16 cellular contexts compared by ENCODE assay signal in the genomic region with DNA sequence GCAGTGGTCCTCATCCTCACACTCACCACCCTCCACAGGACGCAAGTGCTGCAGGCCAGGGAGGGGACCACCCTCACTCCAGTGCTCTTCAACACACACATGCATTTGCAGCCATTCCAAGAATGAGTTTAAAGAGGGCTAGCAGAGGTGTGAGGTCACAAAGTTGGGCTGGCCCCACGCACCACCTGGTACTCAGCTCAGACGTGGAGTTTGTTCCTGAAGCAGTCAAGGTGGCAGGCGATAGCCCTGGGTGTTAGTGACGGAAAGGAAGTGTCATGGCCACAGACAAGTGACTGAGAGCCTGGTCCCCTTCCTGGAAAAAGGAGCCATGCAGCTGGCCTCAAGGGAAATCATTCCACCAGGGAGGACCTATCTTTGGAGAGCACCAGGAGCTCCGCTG.
A peak's percentile ranks its signal among the peaks of the same experiment; 100 is the strongest.
DNase-seq lines count a peak whose midpoint lies in the region; ATAC-seq and TF ChIP-seq lines count a peak whose summit lies in the region.
"Had no signal": no experiment of that assay in that cellular context is flagged by ENCODE, and none has a peak within 500 bp of the region (broad histone marks: within the 10 kb centered on the region; RNA-seq: fewer than 3 reads in every experiment).

No MANE protein-coding gene starts in this region.

- no peak overlapping the region for H2BK12ac ChIP-seq in H9 (ENCODE audit: insufficient read length, low read depth, low read length)

- H3T11ph ChIP-seq in H9 (ENCODE audit: low read length) = no peak overlapping the region

- H3K9me3 Mint-ChIP-seq in stimulated activated naive CD8-positive, alpha-beta T cell treated with anti-CD3 and anti-CD28 coated beads, Interleukin-15, amount 100 ng/mL, for 72 hours = no peaks in the 10 kb centered on the region
- H3K9me3 Mint-ChIP-seq in stimulated activated naive B cell treated with anti-CD40 and anti-IgM and Interleukin-4, amounts not matched to agents 10 μg/mL and 1 μg/mL and 100 μg/mL, for 72 hours = no peaks in the 10 kb centered on the region
- no peaks in the 10 kb centered on the region for H3K9me3 Mint-ChIP-seq in H9
- H3K9me3 Mint-ChIP-seq: CD8-positive, alpha-beta T cell; HFFc6 had no signal

- no peaks in the 10 kb centered on the region; the same call in 1 of the 2 replicates for H3K4me1 ChIP-seq in H9 (ENCODE audit: insufficient read depth, low read length)

- no peak overlapping the region for H4K91ac ChIP-seq in H9 (ENCODE audit: insufficient read length, low read depth, low read length)

- no peak overlapping the region for H2BK120ac ChIP-seq in H9 (ENCODE audit: low read depth, low read length, poor library complexity, severe bottlenecking)

- H3K79me1 ChIP-seq in H9 (ENCODE audit: insufficient read depth, low read depth, low read length, poor library complexity, severe bottlenecking) = no peaks in the 10 kb centered on the region

- DNase-seq in stimulated activated naive CD8-positive, alpha-beta T cell treated with anti-CD3 and anti-CD28 coated beads, Interleukin-15, amount 100 ng/mL, for 72 hours = no peak
- DNase-seq in stimulated activated naive CD8-positive, alpha-beta T cell treated with anti-CD3 and anti-CD28 coated beads, Interleukin-15, Interleukin-2, amounts not matched to agents 100 U/mL and 50 U/mL, for 24 hours = no peak
- DNase-seq in left lobe of liver (ENCODE audit: low spot score) = peak; percentile 26
- no peak for DNase-seq in stimulated activated naive B cell treated with anti-CD40 and anti-IgM and Interleukin-4, amounts not matched to agents 10 μg/mL and 1 μg/mL and 100 μg/mL, for 72 hours
- DNase-seq in CD1c-positive myeloid dendritic cell (ENCODE audit: extremely low spot score) = no peak
- DNase-seq in H9 = no peak
- no peak for DNase-seq in NOMO-1 treated with dmso at 0.1 percent for 144 hours (lab: John Stamatoyannopoulos, UW; ENCODE audit: unreplicated experiment)
- DNase-seq: ACHN; CD8-positive, alpha-beta T cell; COR-L47; DND-41; GDM1; HCEC 1CT; HFFc6 had no signal

- H4K5ac ChIP-seq in H9 (ENCODE audit: insufficient read length, low read depth, low read length) = no peak overlapping the region

- H3K27ac Mint-ChIP-seq in stimulated activated naive CD8-positive, alpha-beta T cell treated with anti-CD3 and anti-CD28 coated beads, Interleukin-15, amount 100 ng/mL, for 72 hours = no peak overlapping the region
- peak overlapping the region; percentile 48 for H3K27ac Mint-ChIP-seq in stimulated activated naive B cell treated with anti-CD40 and anti-IgM and Interleukin-4, amounts not matched to agents 10 μg/mL and 1 μg/mL and 100 μg/mL, for 72 hours
- H3K27ac Mint-ChIP-seq in H9 = no peak overlapping the region; a peak in 2 of 7 replicates
- H3K27ac Mint-ChIP-seq: CD8-positive, alpha-beta T cell; HFFc6 had no signal

- H3K18ac ChIP-seq in H9 (ENCODE audit: insufficient read length, low read depth, low read length) = no peak overlapping the region

- no peak for TF ChIP-seq CTCF in H9 (conservative IDR thresholded peaks at IDR 0.05)

- H3K36me3 Mint-ChIP-seq in stimulated activated naive B cell treated with anti-CD40 and anti-IgM and Interleukin-4, amounts not matched to agents 10 μg/mL and 1 μg/mL and 100 μg/mL, for 72 hours = peaks cover 7 to 19% of the 10 kb centered on the region in 2 donors
- H3K36me3 Mint-ChIP-seq in H9 (ENCODE audit: insufficient read depth in 1 of 3, low read depth in 3 of 3) = no peaks in the 10 kb centered on the region
- H3K36me3 Mint-ChIP-seq: CD8-positive, alpha-beta T cell had no signal

- no peak overlapping the region for H2BK20ac ChIP-seq in H9 (ENCODE audit: low read depth, low read length, poor library complexity, severe bottlenecking)

- peak; percentile 16 for ATAC-seq in stimulated activated naive CD8-positive, alpha-beta T cell treated with anti-CD3 and anti-CD28 coated beads, Interleukin-15, amount 100 ng/mL, for 72 hours
- no peak for ATAC-seq in stimulated activated naive CD8-positive, alpha-beta T cell treated with anti-CD3 and anti-CD28 coated beads, Interleukin-15, Interleukin-2, amounts not matched to agents 100 U/mL and 50 U/mL, for 24 hours
- ATAC-seq in left lobe of liver = no peak
- ATAC-seq in stimulated activated naive B cell treated with anti-CD40 and anti-IgM and Interleukin-4, amounts not matched to agents 10 μg/mL and 1 μg/mL and 100 μg/mL, for 72 hours (replicated peaks) = no peak
- ATAC-seq in GM21423 (IDR thresholded peaks at IDR 0.05; ENCODE audit: unreplicated experiment) = no peak
- ATAC-seq: CD8-positive, alpha-beta T cell had no signal

- no peak overlapping the region for H2BK15ac ChIP-seq in H9 (ENCODE audit: low read depth, low read length)

- H3K4me3 Mint-ChIP-seq in stimulated activated naive CD8-positive, alpha-beta T cell treated with anti-CD3 and anti-CD28 coated beads, Interleukin-15, amount 100 ng/mL, for 72 hours = no peak overlapping the region
- no peak overlapping the region for H3K4me3 Mint-ChIP-seq in stimulated activated naive B cell treated with anti-CD40 and anti-IgM and Interleukin-4, amounts not matched to agents 10 μg/mL and 1 μg/mL and 100 μg/mL, for 72 hours
- no peak overlapping the region for H3K4me3 Mint-ChIP-seq in H9
- H3K4me3 Mint-ChIP-seq: CD8-positive, alpha-beta T cell; HFFc6 had no signal

- H3K14ac ChIP-seq in H9 (ENCODE audit: insufficient read depth, low read length) = no peak overlapping the region

- H3K4ac ChIP-seq in H9 (ENCODE audit: low read depth, low read length) = no peak overlapping the region

- H3K27me3 ChIP-seq in H9 (ENCODE audit: insufficient read depth, low read length) = no peaks in the 10 kb centered on the region

- H3K9ac ChIP-seq in H9 (ENCODE audit: extremely low read depth, insufficient read length, low read length) = no peak overlapping the region

- no peak overlapping the region for H2AK5ac ChIP-seq in H9 (ENCODE audit: insufficient read length, low read length)

- no peaks in the 10 kb centered on the region for H4K20me1 ChIP-seq in H9 (ENCODE audit: control insufficient read depth, insufficient read depth, insufficient read length)

- no peak overlapping the region for H3K27ac ChIP-seq in H9 (ENCODE audit: insufficient read length, low read depth, low read length)
- H3K27ac ChIP-seq: C4-2B had no signal

- H3K23ac ChIP-seq in H9 (ENCODE audit: insufficient read length, low read depth, low read length) = no peak overlapping the region

- no peaks in the 10 kb centered on the region for H3K27me3 Mint-ChIP-seq in stimulated activated naive CD8-positive, alpha-beta T cell treated with anti-CD3 and anti-CD28 coated beads, Interleukin-15, amount 100 ng/mL, for 72 hours
- H3K27me3 Mint-ChIP-seq in stimulated activated naive B cell treated with anti-CD40 and anti-IgM and Interleukin-4, amounts not matched to agents 10 μg/mL and 1 μg/mL and 100 μg/mL, for 72 hours = no peaks in the 10 kb centered on the region
- no peaks in the 10 kb centered on the region for H3K27me3 Mint-ChIP-seq in H9 (ENCODE audit: low read depth)

- WGBS in H9 (ENCODE audit: extremely low coverage, insufficient read length, low lambda C conversion rate) = no CpG with 5 or more reads among the region's 6 CpGs

- no peak overlapping the region for H4K8ac ChIP-seq in H9 (replicated peaks; ENCODE audit: insufficient read length, low read depth, low read length)

- no peaks in the 10 kb centered on the region for H3K23me2 ChIP-seq in H9 (ENCODE audit: insufficient read length, low read depth, low read length, poor library complexity, severe bottlenecking)

- no peak overlapping the region for H3K56ac ChIP-seq in H9 (ENCODE audit: insufficient read length, low read depth, low read length)

- H3K4me2 ChIP-seq in H9 (ENCODE audit: insufficient read depth, insufficient read length, low read length) = no peak overlapping the region

- H3K79me2 ChIP-seq in H9 (ENCODE audit: insufficient read depth, low read length) = no peaks in the 10 kb centered on the region

- no peak overlapping the region for H2BK5ac ChIP-seq in H9 (ENCODE audit: insufficient read length, low read length)

- no peaks in the 10 kb centered on the region for H3K4me1 Mint-ChIP-seq in stimulated activated naive CD8-positive, alpha-beta T cell treated with anti-CD3 and anti-CD28 coated beads, Interleukin-15, amount 100 ng/mL, for 72 hours
- H3K4me1 Mint-ChIP-seq in stimulated activated naive B cell treated with anti-CD40 and anti-IgM and Interleukin-4, amounts not matched to agents 10 μg/mL and 1 μg/mL and 100 μg/mL, for 72 hours = no peaks in the 10 kb centered on the region
- H3K4me1 Mint-ChIP-seq in H9 = no peaks in the 10 kb centered on the region; a peak in 1 of 4 replicates

- no peak overlapping the region for H2AFZ ChIP-seq in H9 (ENCODE audit: low read length)

- no peaks in the 10 kb centered on the region for H3K9me3 ChIP-seq in H9 (ENCODE audit: control insufficient read depth, low read depth, low read length)
